In the genomic region with DNA sequence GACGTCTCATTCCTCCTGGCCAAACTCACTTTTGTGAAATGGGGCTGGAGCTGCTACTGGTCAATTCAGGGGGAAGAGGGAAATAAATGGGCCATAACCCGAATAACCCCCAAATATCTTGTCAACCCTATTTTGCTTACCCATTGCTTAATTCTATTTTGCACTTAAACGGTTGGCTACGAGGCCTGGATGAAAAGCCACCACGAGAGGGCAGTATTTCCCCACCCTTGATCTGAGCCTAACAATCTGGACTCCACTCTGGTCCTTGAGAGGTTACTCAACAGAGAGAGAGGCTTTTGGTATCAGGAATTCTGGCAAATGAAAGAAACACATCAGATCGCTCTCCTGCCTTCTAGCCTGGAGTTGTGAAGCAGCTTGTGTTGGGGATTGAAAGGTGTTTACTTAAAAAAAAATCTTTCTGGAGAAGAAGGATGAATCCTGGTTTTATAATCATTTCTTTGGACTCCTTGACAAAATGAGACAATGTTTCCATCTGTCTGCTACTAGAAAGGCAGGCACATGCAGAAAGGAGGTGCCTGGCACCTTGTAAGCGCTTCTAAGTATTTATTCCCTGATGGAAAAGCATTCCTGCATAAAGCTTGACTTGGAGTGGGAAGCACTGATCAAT, we compare ENCODE assay signal across 1 cellular context.
TF ChIP-seq lines count a peak whose summit lies in the region.

No MANE protein-coding gene starts in this region.

TF ChIP-seq in H1, 55 proteins besides CTCF, POLR2A, EP300 and RAD21:
- TF ChIP-seq NRF1 (IDR thresholded peaks at IDR 0.05; ENCODE audit: low read depth, low read length): no peak
- TF ChIP-seq CEBPB (IDR thresholded peaks at IDR 0.05; ENCODE audit: low read depth, low read length): peak; percentile 86
TF ChIP-seq in H1: peak in this region for 1.
